Comparison of ENCODE assay signal across 11 cellular contexts in genomic region chr20:21548390-21549035, GRCh38. TPM values are rescaled to one million over a fixed set of nuclear protein-coding genes. Genes with fewer than 3 reads are reported as not detected.
A peak's percentile ranks its signal among the peaks of the same experiment; 100 is the strongest.
DNase-seq lines count a peak whose midpoint lies in the region; ATAC-seq and TF ChIP-seq lines count a peak whose summit lies in the region.
"Had no signal": no experiment of that assay in that cellular context is flagged by ENCODE, and none has a peak within 500 bp of the region (broad histone marks: within the 10 kb centered on the region; RNA-seq: fewer than 3 reads in every experiment).

No MANE protein-coding gene starts in this region.

- peak overlapping the region; percentile 28 for H3K4me3 Mint-ChIP-seq in stimulated activated naive CD8-positive, alpha-beta T cell treated with anti-CD3 and anti-CD28 coated beads, Interleukin-15, Interleukin-2, amounts not matched to agents 100 ng/mL and 50 ng/mL, for 24 hours

- no peak overlapping the region for H3K56ac ChIP-seq in mesendoderm (ENCODE audit: low read length)

- H3K4me1 Mint-ChIP-seq in stimulated activated naive CD8-positive, alpha-beta T cell treated with anti-CD3 and anti-CD28 coated beads, Interleukin-15, Interleukin-2, amounts not matched to agents 100 ng/mL and 50 ng/mL, for 24 hours (ENCODE audit: low read depth), result peaks cover 29% of the 10 kb centered on the region

- H3K4me1 ChIP-seq in tibial artery (no peaks in the 10 kb centered on the region), mesendoderm (ENCODE audit: control insufficient read depth, low read depth, low read length) (no peaks in the 10 kb centered on the region)

- peak; percentile 50 for ATAC-seq in HG03520 (IDR thresholded peaks at IDR 0.05; ENCODE audit: unreplicated experiment)

- H3K9me3 Mint-ChIP-seq in stimulated activated naive CD8-positive, alpha-beta T cell treated with anti-CD3 and anti-CD28 coated beads, Interleukin-15, Interleukin-2, amounts not matched to agents 100 ng/mL and 50 ng/mL, for 24 hours, result peaks cover 7% of the 10 kb centered on the region

- H4K5ac ChIP-seq in mesendoderm (ENCODE audit: low read length), result no peak overlapping the region

- no peaks in the 10 kb centered on the region for H3K79me2 ChIP-seq in mesendoderm (ENCODE audit: control insufficient read depth, insufficient read depth, low read length)

- peak overlapping the region; percentile 76 for H3K27ac Mint-ChIP-seq in stimulated activated naive CD8-positive, alpha-beta T cell treated with anti-CD3 and anti-CD28 coated beads, Interleukin-15, Interleukin-2, amounts not matched to agents 100 ng/mL and 50 ng/mL, for 24 hours

- peaks cover 0 to 5% of the 10 kb centered on the region in 2 donors for H3K27me3 ChIP-seq in tibial artery
- no peaks in the 10 kb centered on the region for H3K27me3 ChIP-seq in mesendoderm (ENCODE audit: insufficient read depth, low read length, poor library complexity)

- no peaks in the 10 kb centered on the region for H3K9me3 ChIP-seq in tibial artery

- no peaks in the 10 kb centered on the region for H3K79me1 ChIP-seq in mesendoderm (ENCODE audit: low read length)

- H3K4me2 ChIP-seq in mesendoderm (ENCODE audit: low read length), result no peak overlapping the region

- H3K4me3 ChIP-seq in tibial artery, result no peak overlapping the region
- H3K4me3 ChIP-seq in mesendoderm (ENCODE audit: low read length), result no peak overlapping the region

- H3K23ac ChIP-seq in mesendoderm (ENCODE audit: low read length), result no peak overlapping the region

- no peak overlapping the region for H3K9ac ChIP-seq in mesendoderm (ENCODE audit: low read length)

- intact Hi-C loops in tibial artery (cut with DNase I; ENCODE audit: low total_unique reads), result no loop called here

- TF ChIP-seq CTCF in tibial artery (IDR thresholded peaks at IDR 0.05), result no peak

- no peak overlapping the region for H2BK5ac ChIP-seq in mesendoderm (ENCODE audit: low read length)

- H3K4ac ChIP-seq in mesendoderm (ENCODE audit: low read depth, low read length), result no peak overlapping the region

- H3K27ac ChIP-seq in tibial artery (no peak overlapping the region), mesendoderm (ENCODE audit: low read depth, low read length) (no peak overlapping the region)

- no peaks in the 10 kb centered on the region for H3K36me3 Mint-ChIP-seq in stimulated activated naive CD8-positive, alpha-beta T cell treated with anti-CD3 and anti-CD28 coated beads, Interleukin-15, Interleukin-2, amounts not matched to agents 100 ng/mL and 50 ng/mL, for 24 hours (ENCODE audit: low read depth)

- H2AK5ac ChIP-seq in mesendoderm (ENCODE audit: low read length), result no peak overlapping the region

- H4K8ac ChIP-seq in mesendoderm (ENCODE audit: low read depth, low read length), result no peak overlapping the region

- no peak overlapping the region for H2BK120ac ChIP-seq in mesendoderm (ENCODE audit: low read depth, low read length)

- DNase-seq in activated effector memory CD4-positive, alpha-beta T cell treated with anti-CD3 and anti-CD28 coated beads, Interleukin-2, amount 50 U/mL, for 16 hours, result peak; percentile 77
- no peak for DNase-seq in activated effector memory CD4-positive, alpha-beta T cell treated with Interleukin-2 at 50 U/mL for 16 hours
- DNase-seq in activated T-cell treated with anti-CD3 and anti-CD28 coated beads, Interleukin-2, amount 50 U/mL, for 1 hour, result peak; percentile 38
- no peak for DNase-seq in tibial artery
- DNase-seq in mesendoderm, result no peak
- DNase-seq in germinal center (ENCODE audit: low spot score), result no peak
- DNase-seq: KBM-7 had no signal

- H3K18ac ChIP-seq in mesendoderm (ENCODE audit: low read length), result no peak overlapping the region

- H2BK15ac ChIP-seq in mesendoderm (replicated peaks; ENCODE audit: low read depth), result no peak overlapping the region

- H3K36me3 ChIP-seq in tibial artery (no peaks in the 10 kb centered on the region), mesendoderm (ENCODE audit: control insufficient read depth, insufficient read depth, low read length) (no peaks in the 10 kb centered on the region)

- WGBS in mesendoderm (ENCODE audit: extremely low coverage, insufficient coverage, low lambda C conversion rate), result no CpG with 5 or more reads among the region's 8 CpGs

- H3K27me3 Mint-ChIP-seq in stimulated activated naive CD8-positive, alpha-beta T cell treated with anti-CD3 and anti-CD28 coated beads, Interleukin-15, Interleukin-2, amounts not matched to agents 100 ng/mL and 50 ng/mL, for 24 hours, result peaks cover 14% of the 10 kb centered on the region

RNA-seq across cellular contexts. Expression of gene NKX2-2, which starts 34.6 kb away (rescaled TPM):
- 0.03 TPM for polyA plus RNA-seq in mesendoderm (2013, experiment 1 of 2)
- 0.03 TPM for polyA plus RNA-seq in mesendoderm (2013, experiment 2 of 2)
- polyA plus RNA-seq: AG04450, neural cell had no signal

Comparison
In these comparisons a context has a peak if more than half of its experiments do, and no peak if none do; other contexts are left out.
1. DNase-seq: peak in activated effector memory CD4-positive, alpha-beta T cell treated with anti-CD3 and anti-CD28 coated beads, Interleukin-2, amount 50 U/mL, for 16 hours (single experiment) and activated T-cell treated with anti-CD3 and anti-CD28 coated beads, Interleukin-2, amount 50 U/mL, for 1 hour (single experiment); none in activated effector memory CD4-positive, alpha-beta T cell treated with Interleukin-2 at 50 U/mL for 16 hours (single experiment), tibial artery (0 of 2), mesendoderm (single experiment) and germinal center (single experiment).